In the genomic region with DNA sequence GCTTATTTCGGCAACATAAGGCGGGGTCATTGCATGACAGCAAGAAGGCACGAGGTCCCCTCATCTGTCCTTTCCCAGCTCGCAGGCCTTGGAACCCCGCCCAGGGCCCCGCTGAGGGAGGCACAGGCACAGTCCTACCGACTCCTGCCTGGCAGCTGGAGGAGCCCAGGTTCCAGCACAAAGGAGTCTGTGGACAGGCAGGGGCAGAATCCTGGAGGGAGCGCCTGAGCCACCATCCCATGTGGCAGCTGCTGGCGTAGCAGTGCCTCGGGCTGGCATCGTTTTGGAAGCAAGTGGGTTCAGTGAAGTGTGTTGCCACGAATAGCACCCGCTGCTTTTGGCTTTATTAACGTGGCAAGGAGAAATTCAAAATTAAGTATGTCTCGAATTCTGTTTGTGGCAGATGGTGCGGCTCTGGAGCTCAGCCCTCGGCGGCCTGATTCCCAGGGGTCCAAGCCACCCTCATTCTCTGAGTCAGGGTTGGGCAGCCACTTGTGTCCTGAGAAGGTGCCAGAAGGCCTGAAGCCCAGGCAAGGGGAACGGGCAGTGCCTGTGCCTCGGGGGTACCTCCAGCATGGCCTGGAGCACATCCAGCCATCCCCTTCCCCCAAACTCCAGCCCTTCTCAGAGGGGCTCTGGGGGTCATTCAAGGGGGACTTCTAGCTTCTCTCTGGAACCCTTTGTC, we compare ENCODE assay signal across 9 cellular contexts. TPM values are rescaled to one million over a fixed set of nuclear protein-coding genes. Genes with fewer than 3 reads are reported as not detected.
DNase-seq lines count a peak whose midpoint lies in the region; ATAC-seq and TF ChIP-seq lines count a peak whose summit lies in the region.
"Had no signal": no experiment of that assay in that cellular context is flagged by ENCODE, and none has a peak within 500 bp of the region (broad histone marks: within the 10 kb centered on the region; RNA-seq: fewer than 3 reads in every experiment).

No MANE protein-coding gene starts in this region.

- ATAC-seq in GM19452 (IDR thresholded peaks at IDR 0.05; ENCODE audit: unreplicated experiment) (no peak), natural killer cell (no peak)

- H3K79me2 ChIP-seq in hepatocyte = no peaks in the 10 kb centered on the region

- peaks cover 19% of the 10 kb centered on the region for H3K36me3 Mint-ChIP-seq in activated naive CD8-positive, alpha-beta T cell treated with anti-CD3 and anti-CD28 coated beads for 36 hours
- H3K36me3 Mint-ChIP-seq in natural killer cell = no peaks in the 10 kb centered on the region

- no peak overlapping the region for H2AFZ ChIP-seq in hepatocyte

- no peaks in the 10 kb centered on the region for H3K9me3 ChIP-seq in hepatocyte (ENCODE audit: low read depth)

- H3K27me3 ChIP-seq in H7 (ENCODE audit: control insufficient read depth, insufficient read depth, low read length) (no peaks in the 10 kb centered on the region), hepatocyte (no peaks in the 10 kb centered on the region)

- no peaks in the 10 kb centered on the region for H4K20me1 ChIP-seq in hepatocyte (ENCODE audit: insufficient read depth, poor library complexity, severe bottlenecking)

- H3K27me3 Mint-ChIP-seq in activated naive CD8-positive, alpha-beta T cell treated with anti-CD3 and anti-CD28 coated beads for 36 hours = no peaks in the 10 kb centered on the region
- H3K27me3 Mint-ChIP-seq in natural killer cell (ENCODE audit: low read depth in 2 of 2) = no peaks in the 10 kb centered on the region
- H3K27me3 Mint-ChIP-seq: activated CD4-positive, alpha-beta T cell treated with anti-CD3 and anti-CD28 coated beads, Interleukin-2, amount 10 ng/mL, durations not matched to agents 24 days and 14 days had no signal

- H3K9me3 Mint-ChIP-seq in activated naive CD8-positive, alpha-beta T cell treated with anti-CD3 and anti-CD28 coated beads for 36 hours = no peaks in the 10 kb centered on the region
- no peaks in the 10 kb centered on the region for H3K9me3 Mint-ChIP-seq in natural killer cell
- H3K9me3 Mint-ChIP-seq: activated CD4-positive, alpha-beta T cell treated with anti-CD3 and anti-CD28 coated beads, Interleukin-2, amount 10 ng/mL, durations not matched to agents 24 days and 14 days had no signal

- H3K27ac Mint-ChIP-seq in activated naive CD8-positive, alpha-beta T cell treated with anti-CD3 and anti-CD28 coated beads for 36 hours = no peak overlapping the region
- H3K27ac Mint-ChIP-seq in natural killer cell = no peak overlapping the region

- WGBS in hepatocyte (ENCODE audit: low lambda C conversion rate, missing lambda C conversion rate) = 91% methylated on average over 20 of the region's 20 CpGs

- H3K4me1 ChIP-seq in hepatocyte (ENCODE audit: insufficient read depth) = peaks cover 13% of the 10 kb centered on the region

- H3K4me2 ChIP-seq in hepatocyte = peak overlapping the region; percentile 35

- DNase-seq in H7 (peak; percentile 67), amygdala (lab: John Stamatoyannopoulos, UW) (peak in 47 of 56 donors; percentile 8 to 83 (median 48)), hepatocyte (ENCODE audit: low spot score) (no peak), EL (no peak), natural killer cell (no peak)
- DNase-seq in activated naive CD8-positive, alpha-beta T cell treated with anti-CD3 and anti-CD28 coated beads for 36 hours = no peak
- DNase-seq: activated CD4-positive, alpha-beta T cell treated with anti-CD3 and anti-CD28 coated beads, Interleukin-2, amount 10 ng/mL, durations not matched to agents 24 days and 14 days had no signal

- H3K9me2 ChIP-seq in hepatocyte (replicated peaks; ENCODE audit: insufficient read depth) = no peaks in the 10 kb centered on the region

- H3K4me3 Mint-ChIP-seq in activated naive CD8-positive, alpha-beta T cell treated with anti-CD3 and anti-CD28 coated beads for 36 hours = no peak overlapping the region
- no peak overlapping the region for H3K4me3 Mint-ChIP-seq in natural killer cell
- H3K4me3 Mint-ChIP-seq: activated CD4-positive, alpha-beta T cell treated with anti-CD3 and anti-CD28 coated beads, Interleukin-2, amount 10 ng/mL, durations not matched to agents 24 days and 14 days had no signal

- no peak overlapping the region for H3K4me3 ChIP-seq in H7 (ENCODE audit: insufficient read depth, low read depth, low read length)
- H3K4me3 ChIP-seq in hepatocyte = no peak overlapping the region
- H3K4me3 ChIP-seq in skin epidermis = no peak overlapping the region

- H3K36me3 ChIP-seq in H7 (replicated peaks; ENCODE audit: control insufficient read depth, insufficient read depth, low read length) (no peaks in the 10 kb centered on the region; the same call in 1 of the 2 replicates), hepatocyte (replicated peaks; ENCODE audit: insufficient read depth, low read depth) (no peaks in the 10 kb centered on the region)

- intact Hi-C loops in natural killer cell (cut with micrococcal nuclease) = no loop called here

- H3K27ac ChIP-seq in hepatocyte (peak overlapping the region; percentile 84), skin epidermis (peak overlapping the region in 20 of 21 experiments; percentile 25 to 78 (median 55))

- peaks cover 10% of the 10 kb centered on the region for H3K4me1 Mint-ChIP-seq in activated naive CD8-positive, alpha-beta T cell treated with anti-CD3 and anti-CD28 coated beads for 36 hours
- peaks cover 0 to 6% of the 10 kb centered on the region in 2 donors for H3K4me1 Mint-ChIP-seq in natural killer cell

- TF ChIP-seq CTCF in hepatocyte (IDR thresholded peaks at IDR 0.05; ENCODE audit: poor library complexity) (no peak), natural killer cell (IDR thresholded peaks at IDR 0.05) (no peak)

RNA-seq across cellular contexts. Expression of a gene that starts 35.9 kb away (rescaled TPM):
- total RNA-seq in H7 (2014; rRNA removed; shearing (Covaris generic)) = 10.7 and 16.7 TPM in 2 replicates
- total RNA-seq in hepatocyte (15.4 and 19.7 TPM in 2 replicates), natural killer cell (10 to 100 TPM; 26.1 to 34.4 (median 31.2) TPM)
- 17.9 and 21.8 TPM in 2 replicates for polyA plus RNA-seq in hepatocyte
- total RNA-seq in activated naive CD8-positive, alpha-beta T cell treated with anti-CD3 and anti-CD28 coated beads for 36 hours = 10 to 100 TPM; 13.5 to 15.1 TPM

RNA-seq across cellular contexts. Expression of a gene that starts 59.4 kb away (rescaled TPM):
- 12.6 and 12.7 TPM in 2 replicates for total RNA-seq in H7 (2014; rRNA removed; shearing (Covaris generic))
- total RNA-seq in hepatocyte = 19.1 and 32.5 TPM in 2 replicates
- polyA plus RNA-seq in hepatocyte = 40.5 and 47.6 TPM in 2 replicates
- total RNA-seq in activated naive CD8-positive, alpha-beta T cell treated with anti-CD3 and anti-CD28 coated beads for 36 hours = 10 to 100 TPM; 14.8 to 15.5 TPM
- 10 to 100 TPM; 15.5 to 18.1 (median 16.3) TPM for total RNA-seq in natural killer cell

Comparison
In these comparisons a context has a peak if more than half of its experiments do, and no peak if none do; other contexts are left out.
1. DNase-seq: peak in H7 (single experiment) and amygdala (47 of 56); none in hepatocyte (single experiment), activated naive CD8-positive, alpha-beta T cell treated with anti-CD3 and anti-CD28 coated beads for 36 hours (single experiment), EL (single experiment) and natural killer cell (single experiment).